Comparison of ENCODE assay signal across 6 cellular contexts in genomic region chr19:19488041-19488874, GRCh38. TPM values are rescaled to one million over a fixed set of nuclear protein-coding genes. Genes with fewer than 3 reads are reported as not detected.
DNase-seq lines count a peak whose midpoint lies in the region; TF ChIP-seq lines count a peak whose summit lies in the region.

No MANE protein-coding gene starts in this region.

- H3K27ac ChIP-seq in HUES64 (ENCODE audit: low read depth, low read length): peak overlapping the region; percentile 84
- H3K27ac ChIP-seq in neutrophil: peak overlapping the region; percentile 86

- TF ChIP-seq CTCF in neutrophil (IDR thresholded peaks at IDR 0.05): no peak

- 82% methylated on average over 18 of the region's 18 CpGs for WGBS in HUES64

- H3K9ac ChIP-seq in HUES64 (ENCODE audit: low read depth, low read length): peak overlapping the region; percentile 47; the same call in 1 of the 2 replicates

- H3K36me3 ChIP-seq in HUES64 (ENCODE audit: insufficient read depth, low read length) (peaks cover 26% of the 10 kb centered on the region), neutrophil (peaks cover 44% of the 10 kb centered on the region)

- H3K9me3 ChIP-seq in HUES64 (ENCODE audit: insufficient read depth, low read depth, low read length) (no peaks in the 10 kb centered on the region), neutrophil (no peaks in the 10 kb centered on the region)

- H3K4me3 ChIP-seq in HUES64 (ENCODE audit: low read length) (no peak overlapping the region), neutrophil (ENCODE audit: low read depth in 1 of 2, low read length in 1 of 2) (peak overlapping the region in 1 of 2 experiments; percentile 14)

- H3K27me3 ChIP-seq in HUES64 (ENCODE audit: insufficient read depth, low read length) (no peaks in the 10 kb centered on the region), neutrophil (no peaks in the 10 kb centered on the region)

- H3K4me1 ChIP-seq in HUES64 (ENCODE audit: insufficient read depth, low read length): peaks cover 37% of the 10 kb centered on the region
- H3K4me1 ChIP-seq in neutrophil (ENCODE audit: control insufficient read depth in 1 of 2, insufficient read depth in 1 of 2, low read depth in 1 of 2, low read length in 1 of 2): peaks cover 60 to 64% of the 10 kb centered on the region in 2 experiments

- DNase-seq in cerebellar cortex (ENCODE audit: low spot score): peak; percentile 16
- no peak for DNase-seq in MV-4-11 (lab: John Stamatoyannopoulos, UW)
- no peak for DNase-seq in D341Med (ENCODE audit: low spot score)
- no peak for DNase-seq in activated effector memory CD4-positive, alpha-beta T cell treated with Interleukin-2 at 50 U/mL for 16 hours

RNA-seq across cellular contexts. Expression of gene TSSK6, which starts 27.1 kb away (rescaled TPM):
- 1.4 TPM for polyA plus RNA-seq in HUES64 (2013, experiment 1 of 2)
- polyA plus RNA-seq in HUES64 (2013, experiment 2 of 2): 1.9 TPM

RNA-seq across cellular contexts. Expression of gene NDUFA13, which starts 27.8 kb away (rescaled TPM):
- 184 TPM for polyA plus RNA-seq in HUES64 (2013, experiment 1 of 2)
- 194 TPM for polyA plus RNA-seq in HUES64 (2013, experiment 2 of 2)

RNA-seq across cellular contexts. Expression of gene YJEFN3, which starts 40.5 kb away (rescaled TPM):
- polyA plus RNA-seq in HUES64 (2013, experiment 1 of 2): 3.3 TPM
- polyA plus RNA-seq in HUES64 (2013, experiment 2 of 2): 2.7 TPM

RNA-seq across cellular contexts. Expression of gene CILP2, which starts 49.8 kb away (rescaled TPM):
- 1.2 TPM for polyA plus RNA-seq in HUES64 (2013, experiment 1 of 2)
- 2.2 TPM for polyA plus RNA-seq in HUES64 (2013, experiment 2 of 2)
